In genomic region chr17:19346351-19347255, GRCh38 we compare ENCODE assay signal across 8 cellular contexts.
DNase-seq lines count a peak whose midpoint lies in the region; ATAC-seq and TF ChIP-seq lines count a peak whose summit lies in the region.

No MANE protein-coding gene starts in this region.

- peak overlapping the region; percentile 13 to 27 (median 16) for H3K4me3 Mint-ChIP-seq in nephron

- no peaks in the 10 kb centered on the region for H3K36me3 Mint-ChIP-seq in nephron (ENCODE audit: low read depth)

- no peak overlapping the region for H3K4me3 ChIP-seq in epithelial cell of esophagus (ENCODE audit: low read length)

- H3K27ac Mint-ChIP-seq in nephron: peak overlapping the region; percentile 80 to 90 (median 86)

- DNase-seq in DMS153 (lab: John Stamatoyannopoulos, UW) (peak; percentile 44), NCI-H82 (lab: John Stamatoyannopoulos, UW) (peak; percentile 94), epithelial cell of esophagus (ENCODE audit: low read depth) (peak; percentile 65)
- no peak for DNase-seq in activated CD4-positive, alpha-beta T cell treated with anti-CD3 and anti-CD28 coated beads for 4 hours
- DNase-seq in stimulated activated CD8-positive, alpha-beta memory T cell treated with anti-CD3 and anti-CD28 coated beads, Interleukin-4, amount 100 ng/mL, for 48 hours: no peak

- H3K27me3 Mint-ChIP-seq in nephron (ENCODE audit: low read depth): no peaks in the 10 kb centered on the region

- ATAC-seq in HG02884 (IDR thresholded peaks at IDR 0.05; ENCODE audit: unreplicated experiment): no peak
- ATAC-seq in GM19023 (IDR thresholded peaks at IDR 0.05; ENCODE audit: unreplicated experiment): no peak

- H3K9me3 Mint-ChIP-seq in nephron: no peaks in the 10 kb centered on the region

- H3K4me1 Mint-ChIP-seq in nephron: peaks cover 17% of the 10 kb centered on the region

- TF ChIP-seq CTCF in epithelial cell of esophagus (IDR thresholded peaks at IDR 0.05; ENCODE audit: insufficient read depth, low read depth, low read length, missing control alignments) (no peak), nephron (IDR thresholded peaks at IDR 0.05; ENCODE audit: unreplicated experiment in 3 of 3) (no peak)

Comparison
In these comparisons a context has a peak if more than half of its experiments do, and no peak if none do; other contexts are left out.
1. DNase-seq: peak in DMS153 (single experiment), NCI-H82 (single experiment) and epithelial cell of esophagus (single experiment); none in activated CD4-positive, alpha-beta T cell treated with anti-CD3 and anti-CD28 coated beads for 4 hours (0 of 2) and stimulated activated CD8-positive, alpha-beta memory T cell treated with anti-CD3 and anti-CD28 coated beads, Interleukin-4, amount 100 ng/mL, for 48 hours (single experiment).